9 cellular contexts compared by ENCODE assay signal in genomic region chr1:100539836-100540536, GRCh38. TPM values are rescaled to one million over a fixed set of nuclear protein-coding genes. Genes with fewer than 3 reads are reported as not detected.
DNase-seq lines count a peak whose midpoint lies in the region; ATAC-seq and TF ChIP-seq lines count a peak whose summit lies in the region.
"Had no signal": no experiment of that assay in that cellular context is flagged by ENCODE, and none has a peak within 500 bp of the region (broad histone marks: within the 10 kb centered on the region; RNA-seq: fewer than 3 reads in every experiment).

No MANE protein-coding gene starts in this region.

- peak overlapping the region; percentile 62 for H3K4me3 Mint-ChIP-seq in activated naive CD8-positive, alpha-beta T cell treated with anti-CD3 and anti-CD28 coated beads, Interleukin-2, amount 10 ng/mL, durations not matched to agents 7 days and 5 days

- CTCF ChIA-PET in AG04450 (lab: Charles Lee) = interaction anchor here (1.3 kb wide), 1 partner anchor 81 kb away, joined by 3 read pairs; no protein-coding TSS in a partner anchor

- no peak overlapping the region for H3K27ac Mint-ChIP-seq in activated naive CD8-positive, alpha-beta T cell treated with anti-CD3 and anti-CD28 coated beads, Interleukin-2, amount 10 ng/mL, durations not matched to agents 7 days and 5 days

- TF ChIP-seq CTCF in AG04450 (IDR thresholded peaks at IDR 0.05; ENCODE audit: low read depth, low read length) = no peak

- peaks cover 32% of the 10 kb centered on the region for H3K27me3 ChIP-seq in AG04450 (ENCODE audit: control insufficient read depth, insufficient read depth, low read length)

- POLR2A ChIA-PET in AG04450 (lab: Yijun Ruan, JAX) = no interaction called here
- POLR2A ChIA-PET in activated naive CD8-positive, alpha-beta T cell treated with anti-CD3 and anti-CD28 coated beads, Interleukin-2, amount 10 ng/mL, durations not matched to agents 7 days and 5 days (lab: Charles Lee) = no interaction called here

- ATAC-seq in GM18867 (IDR thresholded peaks at IDR 0.05; ENCODE audit: unreplicated experiment) (peak; percentile 9), HG02981 (IDR thresholded peaks at IDR 0.05; ENCODE audit: unreplicated experiment) (no peak)
- peak; percentile 55 for ATAC-seq in activated naive CD8-positive, alpha-beta T cell treated with anti-CD3 and anti-CD28 coated beads, Interleukin-2, amount 10 ng/mL, durations not matched to agents 7 days and 5 days (ENCODE audit: low read depth)
- ATAC-seq: HCT116 had no signal

- no peaks in the 10 kb centered on the region for H3K9me3 Mint-ChIP-seq in activated naive CD8-positive, alpha-beta T cell treated with anti-CD3 and anti-CD28 coated beads, Interleukin-2, amount 10 ng/mL, durations not matched to agents 7 days and 5 days

- DNase-seq in AG04450 (ENCODE audit: low read depth, low spot score) (no peak), GOT3 (lab: John Stamatoyannopoulos, UW) (no peak)
- DNase-seq in activated naive CD8-positive, alpha-beta T cell treated with anti-CD3 and anti-CD28 coated beads, Interleukin-2, amount 10 ng/mL, durations not matched to agents 7 days and 5 days = no peak
- DNase-seq in stimulated activated CD4-positive, alpha-beta T cell treated with anti-CD3 and anti-CD28 coated beads, Interleukin-4, amount 100 ng/mL, for 24 hours = peak; percentile 7
- DNase-seq in NK-92 treated with Interleukin-12 subunit alpha and Interleukin-12 subunit beta, amount 100 ng/mL, for 24 hours (lab: John Stamatoyannopoulos, UW) = no peak

- H3K4me1 Mint-ChIP-seq in activated naive CD8-positive, alpha-beta T cell treated with anti-CD3 and anti-CD28 coated beads, Interleukin-2, amount 10 ng/mL, durations not matched to agents 7 days and 5 days = peaks cover 8% of the 10 kb centered on the region

- peaks cover 60% of the 10 kb centered on the region for H3K27me3 Mint-ChIP-seq in activated naive CD8-positive, alpha-beta T cell treated with anti-CD3 and anti-CD28 coated beads, Interleukin-2, amount 10 ng/mL, durations not matched to agents 7 days and 5 days

- no peak overlapping the region for H3K27ac ChIP-seq in AG04450 (ENCODE audit: low read depth, low read length)

- no peaks in the 10 kb centered on the region for H3K36me3 Mint-ChIP-seq in activated naive CD8-positive, alpha-beta T cell treated with anti-CD3 and anti-CD28 coated beads, Interleukin-2, amount 10 ng/mL, durations not matched to agents 7 days and 5 days

- H3K4me3 ChIP-seq in AG04450 (ENCODE audit: low read depth, low read length) = peak overlapping the region; percentile 54
- peak overlapping the region; percentile 31 for H3K4me3 ChIP-seq in iPS-11a (ENCODE audit: low read depth, low read length)

- H3K9me3 ChIP-seq in AG04450 (ENCODE audit: control insufficient read depth, insufficient read depth, low read length) = no peaks in the 10 kb centered on the region; the same call in 1 of the 2 replicates

RNA-seq across cellular contexts. Expression of gene GPR88, which starts 2.0 kb away (rescaled TPM):
- polyA plus RNA-seq in AG04450 (2011; rRNA removed) = not detected in 2 replicates
- not detected in 2 replicates for polyA minus RNA-seq in AG04450 (2011; rRNA and poly(A)+ RNA removed)
- total RNA-seq in activated naive CD8-positive, alpha-beta T cell treated with anti-CD3 and anti-CD28 coated beads, Interleukin-2, amount 10 ng/mL, durations not matched to agents 7 days and 5 days = not detected
